Comparison of ENCODE assay signal across 8 cellular contexts in the genomic region with DNA sequence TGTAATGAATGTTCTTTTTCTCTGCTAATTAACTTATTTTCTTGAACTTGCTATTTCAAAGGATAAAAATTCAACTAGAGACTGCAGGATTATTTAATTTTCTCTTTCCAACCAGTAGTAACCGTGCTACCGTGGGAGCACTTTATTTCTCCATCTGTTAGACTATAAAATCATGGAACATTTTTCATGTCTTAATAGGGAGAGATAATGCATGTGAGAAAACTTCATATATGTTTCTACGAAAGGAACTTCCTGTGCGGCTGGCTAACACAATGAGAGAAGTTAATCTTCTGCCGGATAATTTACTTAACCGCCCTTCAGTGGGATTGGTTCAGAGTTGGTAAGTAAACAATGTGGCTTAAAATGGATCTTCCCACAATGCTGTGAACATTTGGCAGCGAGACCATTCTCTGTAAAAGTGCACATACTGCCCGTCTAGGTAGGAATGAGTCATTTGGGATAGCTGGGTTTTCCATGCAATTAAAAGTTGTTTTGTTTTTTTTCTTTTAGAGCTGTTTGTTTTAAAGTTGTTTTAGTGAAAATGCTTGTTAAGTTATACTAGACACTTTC. TPM values are rescaled to one million over a fixed set of nuclear protein-coding genes. Genes with fewer than 3 reads are reported as not detected.
DNase-seq lines count a peak whose midpoint lies in the region; ATAC-seq, FAIRE-seq and TF ChIP-seq lines count a peak whose summit lies in the region.

No MANE protein-coding gene starts in this region.

- no peak for DNase-seq in CD8-positive, alpha-beta T cell
- no peak for DNase-seq in activated T-helper 1 cell treated with anti-CD3 and anti-CD28 coated beads, Interleukin-12 subunit alpha, Interleukin-12 subunit beta, Interleukin-2, Interleukin-4 antibody, amounts not matched to agents 30 ng/mL and 10 ng/mL and 1 ng/mL, durations not matched to agents 14 hours and 24 hours and 36 hours (ENCODE audit: low spot score)
- DNase-seq in iris pigment epithelial cell (ENCODE audit: low read depth) (peak; percentile 82), urothelium cell line (ENCODE audit: low spot score) (peak; percentile 32), GM10248 (ENCODE audit: extremely low spot score) (no peak)

- no peaks in the 10 kb centered on the region for H3K9me3 ChIP-seq in CD8-positive, alpha-beta T cell (ENCODE audit: low read length)
- H3K9me3 ChIP-seq in HUES64 (ENCODE audit: insufficient read depth, low read depth, low read length): no peaks in the 10 kb centered on the region

- CTCF ChIA-PET in CD8-positive, alpha-beta T cell (lab: Charles Lee): interaction anchor here (9.0 kb wide), 1 partner anchor 97 kb away, joined by 175 read pairs; no protein-coding TSS in a partner anchor
- CTCF ChIA-PET in GM10248 (lab: Yijun Ruan, JAX): no interaction called here

- FAIRE-seq in urothelium cell line (lab: Jason Lieb, UNC): no peak

- intact Hi-C loops in CD8-positive, alpha-beta T cell (cut with DNase I, micrococcal nuclease): loop anchor here (5.0 to 10.0 kb wide), 2 partner anchors 32 to 50 kb away; no protein-coding TSS in a partner anchor
- intact Hi-C loops in activated T-helper 1 cell treated with anti-CD3 and anti-CD28 coated beads, Interleukin-12 subunit alpha, Interleukin-12 subunit beta, Interleukin-2, Interleukin-4 antibody, amounts not matched to agents 30 ng/mL and 10 ng/mL and 1 ng/mL, durations not matched to agents 14 hours and 24 hours and 36 hours (cut with micrococcal nuclease): loop anchor here (1.0 to 5.0 kb wide), 3 partner anchors 14 to 412 kb away; no protein-coding TSS in a partner anchor

- peaks cover 43% of the 10 kb centered on the region for H3K4me1 Mint-ChIP-seq in CD8-positive, alpha-beta T cell (ENCODE audit: low read depth)
- H3K4me1 Mint-ChIP-seq in activated T-helper 1 cell treated with anti-CD3 and anti-CD28 coated beads, Interleukin-12 subunit alpha, Interleukin-12 subunit beta, Interleukin-2, Interleukin-4 antibody, amounts not matched to agents 30 ng/mL and 10 ng/mL and 1 ng/mL, durations not matched to agents 14 hours and 24 hours and 36 hours (ENCODE audit: low read depth): peaks cover 40% of the 10 kb centered on the region

- ATAC-seq in CD8-positive, alpha-beta T cell: peak; percentile 31
- ATAC-seq in HG02610 (IDR thresholded peaks at IDR 0.05; ENCODE audit: unreplicated experiment) (no peak), GM19395 (IDR thresholded peaks at IDR 0.05; ENCODE audit: unreplicated experiment) (no peak)

- peak overlapping the region; percentile 85 for H3K27ac Mint-ChIP-seq in CD8-positive, alpha-beta T cell
- peak overlapping the region; percentile 70 for H3K27ac Mint-ChIP-seq in activated T-helper 1 cell treated with anti-CD3 and anti-CD28 coated beads, Interleukin-12 subunit alpha, Interleukin-12 subunit beta, Interleukin-2, Interleukin-4 antibody, amounts not matched to agents 30 ng/mL and 10 ng/mL and 1 ng/mL, durations not matched to agents 14 hours and 24 hours and 36 hours

- H3K4me1 ChIP-seq in CD8-positive, alpha-beta T cell (ENCODE audit: insufficient read depth, low read length): peaks cover 28% of the 10 kb centered on the region
- H3K4me1 ChIP-seq in HUES64 (ENCODE audit: insufficient read depth, low read length): peaks cover 12% of the 10 kb centered on the region

- no peak overlapping the region for H3K4me3 ChIP-seq in CD8-positive, alpha-beta T cell (ENCODE audit: low read depth, low read length)
- no peak overlapping the region for H3K4me3 ChIP-seq in HUES64 (ENCODE audit: low read length)

- POLR2A ChIA-PET in CD8-positive, alpha-beta T cell (lab: Charles Lee): interaction anchor here (1.0 kb wide), 1 partner anchor 14 kb away, joined by 3 read pairs; no protein-coding TSS in a partner anchor
- POLR2A ChIA-PET in GM10248 (lab: Yijun Ruan, JAX): no interaction called here

- no peaks in the 10 kb centered on the region for H3K36me3 ChIP-seq in CD8-positive, alpha-beta T cell (ENCODE audit: insufficient read depth, low read length)
- 0 out of 2 replicates have a peak, but pooled peaks cover 6% of the 10 kb centered on the region for H3K36me3 ChIP-seq in HUES64 (ENCODE audit: insufficient read depth, low read length)

- no peak overlapping the region for H3K27ac ChIP-seq in CD8-positive, alpha-beta T cell (ENCODE audit: low read depth, low read length)
- 0 out of 2 replicates have a peak overlapping the region, but pooled peaks have one; percentile 35 for H3K27ac ChIP-seq in HUES64 (ENCODE audit: low read depth, low read length)

- H3K9ac ChIP-seq in HUES64 (ENCODE audit: low read depth, low read length): no peak overlapping the region

- 87% methylated on average over 6 of the region's 8 CpGs for WGBS in HUES64

- peak overlapping the region; percentile 42 for H3K4me3 Mint-ChIP-seq in CD8-positive, alpha-beta T cell
- no peak overlapping the region for H3K4me3 Mint-ChIP-seq in activated T-helper 1 cell treated with anti-CD3 and anti-CD28 coated beads, Interleukin-12 subunit alpha, Interleukin-12 subunit beta, Interleukin-2, Interleukin-4 antibody, amounts not matched to agents 30 ng/mL and 10 ng/mL and 1 ng/mL, durations not matched to agents 14 hours and 24 hours and 36 hours

- H3K27me3 Mint-ChIP-seq in CD8-positive, alpha-beta T cell (ENCODE audit: low read depth): no peaks in the 10 kb centered on the region
- no peaks in the 10 kb centered on the region for H3K27me3 Mint-ChIP-seq in activated T-helper 1 cell treated with anti-CD3 and anti-CD28 coated beads, Interleukin-12 subunit alpha, Interleukin-12 subunit beta, Interleukin-2, Interleukin-4 antibody, amounts not matched to agents 30 ng/mL and 10 ng/mL and 1 ng/mL, durations not matched to agents 14 hours and 24 hours and 36 hours (ENCODE audit: insufficient read depth)

- H3K9me3 Mint-ChIP-seq in CD8-positive, alpha-beta T cell: no peaks in the 10 kb centered on the region
- H3K9me3 Mint-ChIP-seq in activated T-helper 1 cell treated with anti-CD3 and anti-CD28 coated beads, Interleukin-12 subunit alpha, Interleukin-12 subunit beta, Interleukin-2, Interleukin-4 antibody, amounts not matched to agents 30 ng/mL and 10 ng/mL and 1 ng/mL, durations not matched to agents 14 hours and 24 hours and 36 hours: no peaks in the 10 kb centered on the region

- peaks cover 11% of the 10 kb centered on the region for H3K36me3 Mint-ChIP-seq in CD8-positive, alpha-beta T cell
- peaks cover 4% of the 10 kb centered on the region for H3K36me3 Mint-ChIP-seq in activated T-helper 1 cell treated with anti-CD3 and anti-CD28 coated beads, Interleukin-12 subunit alpha, Interleukin-12 subunit beta, Interleukin-2, Interleukin-4 antibody, amounts not matched to agents 30 ng/mL and 10 ng/mL and 1 ng/mL, durations not matched to agents 14 hours and 24 hours and 36 hours (ENCODE audit: low read depth)

- no peak for TF ChIP-seq CTCF in CD8-positive, alpha-beta T cell (IDR thresholded peaks at IDR 0.05)
- no peak for TF ChIP-seq CTCF in GM10248 (IDR thresholded peaks at IDR 0.05; ENCODE audit: control extremely low read depth, extremely low read depth, low read depth, missing control alignments)

- no peaks in the 10 kb centered on the region for H3K27me3 ChIP-seq in CD8-positive, alpha-beta T cell (ENCODE audit: insufficient read depth, low read length)
- no peaks in the 10 kb centered on the region for H3K27me3 ChIP-seq in HUES64 (ENCODE audit: insufficient read depth, low read length)

RNA-seq across cellular contexts. Expression of a gene that starts 29.5 kb away (rescaled TPM):
- total RNA-seq in CD8-positive, alpha-beta T cell: 10 to 100 TPM; 13.3 to 16.8 TPM
- polyA plus RNA-seq in HUES64 (2013, experiment 1 of 2): 11.6 TPM
- 12.9 TPM for polyA plus RNA-seq in HUES64 (2013, experiment 2 of 2)
- 24.1 and 27.2 TPM in 2 replicates for total RNA-seq in activated T-helper 1 cell treated with anti-CD3 and anti-CD28 coated beads, Interleukin-12 subunit alpha, Interleukin-12 subunit beta, Interleukin-2, Interleukin-4 antibody, amounts not matched to agents 30 ng/mL and 10 ng/mL and 1 ng/mL, durations not matched to agents 14 hours and 24 hours and 36 hours

Comparison
In these comparisons a context has a peak if more than half of its experiments do, and no peak if none do; other contexts are left out.
1. DNase-seq: peak in iris pigment epithelial cell (single experiment) and urothelium cell line (single experiment); none in CD8-positive, alpha-beta T cell (0 of 7), activated T-helper 1 cell treated with anti-CD3 and anti-CD28 coated beads, Interleukin-12 subunit alpha, Interleukin-12 subunit beta, Interleukin-2, Interleukin-4 antibody, amounts not matched to agents 30 ng/mL and 10 ng/mL and 1 ng/mL, durations not matched to agents 14 hours and 24 hours and 36 hours (single experiment) and GM10248 (single experiment).